Comparison of ENCODE assay signal across 27 cellular contexts in genomic region chr10:97514344-97514743, GRCh38. TPM values are rescaled to one million over a fixed set of nuclear protein-coding genes. Genes with fewer than 3 reads are reported as not detected.
"Had no signal": no experiment of that assay in that cellular context is flagged by ENCODE, and none has a peak within 500 bp of the region (broad histone marks: within the 10 kb centered on the region; RNA-seq: fewer than 3 reads in every experiment).

No MANE protein-coding gene starts in this region.

- H3K4me3 ChIP-seq: esophagus muscularis mucosa, ovary, suprapubic skin, tibial artery, upper lobe of right lung had no signal

- H3K36me3 Mint-ChIP-seq: activated CD8-positive, alpha-beta memory T cell treated with anti-CD3 and anti-CD28 coated beads, Interleukin-2, amount 10 ng/mL, durations not matched to agents 7 days and 5 days; activated naive CD8-positive, alpha-beta T cell treated with anti-CD3 and anti-CD28 coated beads, Interleukin-2, amount 10 ng/mL, durations not matched to agents 7 days and 5 days; naive B cell; WTC11 had no signal

- H3K4me1 Mint-ChIP-seq: activated CD8-positive, alpha-beta memory T cell treated with anti-CD3 and anti-CD28 coated beads, Interleukin-2, amount 10 ng/mL, durations not matched to agents 7 days and 5 days; naive B cell had no signal

- H3K27ac ChIP-seq: esophagus muscularis mucosa, foreskin keratinocyte, neutrophil, ovary, suprapubic skin, tibial artery, upper lobe of right lung had no signal

- ATAC-seq: activated CD8-positive, alpha-beta memory T cell treated with anti-CD3 and anti-CD28 coated beads, Interleukin-2, amount 10 ng/mL, durations not matched to agents 7 days and 5 days; activated CD8-positive, alpha-beta T cell treated with anti-CD3 and anti-CD28 coated beads, Interleukin-2, amount 10 ng/mL, durations not matched to agents 7 days and 5 days; activated T-cell treated with anti-CD3 and anti-CD28 coated beads, Interleukin-2, amount 50 U/mL, for 72 hours; foreskin keratinocyte; upper lobe of right lung; WTC11 had no signal

- H3K4me3 Mint-ChIP-seq: activated CD8-positive, alpha-beta memory T cell treated with anti-CD3 and anti-CD28 coated beads, Interleukin-2, amount 10 ng/mL, durations not matched to agents 7 days and 5 days; activated CD8-positive, alpha-beta T cell treated with anti-CD3 and anti-CD28 coated beads, Interleukin-2, amount 10 ng/mL, durations not matched to agents 7 days and 5 days; activated naive CD4-positive, alpha-beta T cell treated with anti-CD3 and anti-CD28 coated beads for 36 hours; activated naive CD8-positive, alpha-beta T cell treated with anti-CD3 and anti-CD28 coated beads, Interleukin-2, amount 10 ng/mL, durations not matched to agents 7 days and 5 days; activated T-cell treated with anti-CD3 and anti-CD28 coated beads, Interleukin-2, amount 50 U/mL, for 72 hours; naive B cell; nephron progenitor cell; WTC11 had no signal

- H3K36me3 ChIP-seq: esophagus muscularis mucosa, ovary, suprapubic skin, tibial artery, upper lobe of right lung had no signal

- H3K27me3 ChIP-seq: esophagus muscularis mucosa, foreskin keratinocyte, neutrophil, ovary, suprapubic skin, tibial artery, upper lobe of right lung had no signal

- H3K9me3 Mint-ChIP-seq: activated naive CD4-positive, alpha-beta T cell treated with anti-CD3 and anti-CD28 coated beads for 36 hours; activated naive CD8-positive, alpha-beta T cell treated with anti-CD3 and anti-CD28 coated beads, Interleukin-2, amount 10 ng/mL, durations not matched to agents 7 days and 5 days; activated T-cell treated with anti-CD3 and anti-CD28 coated beads, Interleukin-2, amount 50 U/mL, for 72 hours; naive B cell; nephron progenitor cell; WTC11 had no signal

- H3K27ac Mint-ChIP-seq: activated CD8-positive, alpha-beta memory T cell treated with anti-CD3 and anti-CD28 coated beads, Interleukin-2, amount 10 ng/mL, durations not matched to agents 7 days and 5 days; activated CD8-positive, alpha-beta T cell treated with anti-CD3 and anti-CD28 coated beads, Interleukin-2, amount 10 ng/mL, durations not matched to agents 7 days and 5 days; activated naive CD4-positive, alpha-beta T cell treated with anti-CD3 and anti-CD28 coated beads for 36 hours; activated naive CD8-positive, alpha-beta T cell treated with anti-CD3 and anti-CD28 coated beads, Interleukin-2, amount 10 ng/mL, durations not matched to agents 7 days and 5 days; activated T-cell treated with anti-CD3 and anti-CD28 coated beads, Interleukin-2, amount 50 U/mL, for 72 hours; naive B cell; progenitor cell of endocrine pancreas had no signal

- H3K27me3 Mint-ChIP-seq: progenitor cell of endocrine pancreas had no signal

- H3K9me3 ChIP-seq: esophagus muscularis mucosa, neutrophil, ovary, suprapubic skin, tibial artery, upper lobe of right lung had no signal

- DNase-seq: activated CD4-positive, alpha-beta T cell treated with anti-CD3 and anti-CD28 coated beads for 1 hour; activated CD4-positive, alpha-beta T cell treated with anti-CD3 and anti-CD28 coated beads, Interleukin-2, amount 50 U/mL, for 1 hour; activated CD8-positive, alpha-beta memory T cell treated with anti-CD3 and anti-CD28 coated beads, Interleukin-2, amount 10 ng/mL, durations not matched to agents 7 days and 5 days; activated CD8-positive, alpha-beta T cell treated with anti-CD3 and anti-CD28 coated beads, Interleukin-2, amount 10 ng/mL, durations not matched to agents 7 days and 5 days; activated naive CD4-positive, alpha-beta T cell treated with anti-CD3 and anti-CD28 coated beads for 36 hours; activated naive CD8-positive, alpha-beta T cell treated with anti-CD3 and anti-CD28 coated beads, Interleukin-2, amount 10 ng/mL, durations not matched to agents 7 days and 5 days; activated T-cell treated with anti-CD3 and anti-CD28 coated beads, Interleukin-2, amount 50 U/mL, for 72 hours; amniotic stem cell; dermis blood vessel endothelial cell; effector CD4-positive, alpha-beta T cell; foreskin keratinocyte; mammary epithelial cell; naive B cell; nephron progenitor cell; ovary; retina; stimulated activated naive CD4-positive, alpha-beta T cell; T-helper 2 cell; upper lobe of right lung had no signal

RNA-seq across cellular contexts. Expression of gene ANKRD2, which starts 58.2 kb away (rescaled TPM):
- total RNA-seq: activated T-cell treated with anti-CD3 and anti-CD28 coated beads, Interleukin-2, amount 50 U/mL, for 72 hours; glomerular endothelial cell; liver; progenitor cell of endocrine pancreas; WTC11 had no signal
- polyA plus RNA-seq: liver had no signal
